In the genomic region with DNA sequence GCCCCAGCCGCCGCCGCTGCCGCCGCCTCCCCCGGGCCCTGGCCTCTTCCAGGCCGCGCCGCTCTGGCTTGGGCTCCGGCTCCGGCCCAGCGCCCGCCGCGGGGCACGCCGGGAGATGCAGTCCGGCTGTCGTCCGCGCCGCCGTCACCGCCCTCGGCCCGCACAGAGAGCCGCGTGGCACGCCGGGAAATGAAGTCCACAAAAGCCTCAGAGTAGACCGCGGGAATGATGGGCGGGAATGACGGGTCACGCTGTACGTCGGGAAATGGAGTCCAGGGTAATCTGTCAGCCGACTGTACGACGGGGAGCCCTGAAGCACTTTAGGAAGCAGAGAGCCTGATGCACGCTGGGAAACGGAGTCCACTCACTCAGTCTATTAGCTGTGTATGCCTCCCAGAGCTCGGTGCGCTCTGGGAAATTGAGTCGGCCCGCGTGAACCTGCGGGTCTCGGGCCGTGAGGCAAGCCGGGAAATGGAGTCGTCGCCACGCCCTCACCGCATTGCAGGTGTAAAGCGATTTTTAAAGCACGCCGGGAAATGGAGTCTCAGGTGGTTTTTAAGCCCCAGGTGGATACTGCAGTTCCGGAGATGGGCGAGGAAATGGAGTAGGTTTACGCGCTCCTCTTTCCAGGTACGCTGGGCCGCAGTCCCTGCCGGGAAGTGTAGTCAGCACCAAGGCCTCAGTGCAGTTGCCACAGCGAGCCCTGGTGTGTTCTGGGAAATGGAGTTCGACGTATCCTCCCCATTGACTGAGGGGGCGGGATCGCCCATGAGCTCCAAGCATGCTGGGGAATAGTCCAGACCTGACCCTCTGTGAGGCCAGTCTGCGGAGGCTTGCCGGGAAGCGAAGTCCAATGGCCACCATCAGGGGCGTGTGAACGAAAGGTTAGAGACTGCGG, we compare ENCODE assay signal across 8 cellular contexts.
DNase-seq lines count a peak whose midpoint lies in the region; ATAC-seq and TF ChIP-seq lines count a peak whose summit lies in the region.

TSS of gene GSK3A (minus strand) at position 91 of the 898 bp plus-strand sequence. CDS start 137 bp downstream, outside the sequence.

- TF ChIP-seq CTCF in AG09319 (IDR thresholded peaks at IDR 0.05; ENCODE audit: low read depth, low read length): no peak

- ATAC-seq in GM19035 (IDR thresholded peaks at IDR 0.05; ENCODE audit: unreplicated experiment): peak; percentile 59
- ATAC-seq in HG03354 (IDR thresholded peaks at IDR 0.05; ENCODE audit: poor library complexity, severe bottlenecking, unreplicated experiment): peak; percentile 73
- ATAC-seq in activated CD4-positive, CD25-positive, alpha-beta regulatory T cell treated with anti-CD3 and anti-CD28 coated beads, Interleukin-2, amount 50 U/mL, for 24 hours: peak; percentile 80 to 83

- DNase-seq in AG09319 (ENCODE audit: extremely low read depth, low read depth) (peak; percentile 98), NCI-H446 treated with DMSO at 0.1 percent for 48 hours (lab: John Stamatoyannopoulos, UW) (peak; percentile 99), cerebellar cortex (ENCODE audit: low spot score) (peak; percentile 100), iris pigment epithelial cell (ENCODE audit: low read depth) (peak; percentile 100)
- DNase-seq in stimulated activated CD4-positive, alpha-beta T cell treated with anti-CD3 and anti-CD28 coated beads, Interleukin-12 subunit alpha, Interleukin-12 subunit beta, amount 100 ng/mL, for 24 hours (ENCODE audit: low read depth in 2 of 2): peak; percentile 92

Comparison
In these comparisons a context has a peak if more than half of its experiments do, and no peak if none do; other contexts are left out.
1. Peak in every context shown above with its lines: DNase-seq and ATAC-seq.